ENCODE assay signal across 8 cellular contexts in genomic region chr17:59707971-59708425, GRCh38. TPM values are rescaled to one million over a fixed set of nuclear protein-coding genes. Genes with fewer than 3 reads are reported as not detected.
DNase-seq lines count a peak whose midpoint lies in the region; ATAC-seq and TF ChIP-seq lines count a peak whose summit lies in the region.

No MANE protein-coding gene starts in this region.

- H3K27me3 ChIP-seq in BE2C, result no peaks in the 10 kb centered on the region
- H3K27me3 ChIP-seq in HL-60 (ENCODE audit: insufficient read depth, poor library complexity, severe bottlenecking), result no peaks in the 10 kb centered on the region
- no peaks in the 10 kb centered on the region for H3K27me3 ChIP-seq in thoracic aorta (replicated peaks; ENCODE audit: insufficient read depth)

- TF ChIP-seq CTCF in BE2C (IDR thresholded peaks at IDR 0.05; ENCODE audit: low read depth, low read length) (no peak), HL-60 (IDR thresholded peaks at IDR 0.05; ENCODE audit: insufficient read depth, low read length) (no peak), astrocyte of the spinal cord (IDR thresholded peaks at IDR 0.05; ENCODE audit: low read depth, low read length) (no peak), thoracic aorta (IDR thresholded peaks at IDR 0.05) (no peak)

- ATAC-seq in left lobe of liver, result peak; percentile 6
- no peak for ATAC-seq in thoracic aorta (ENCODE audit: insufficient number of reproducible peaks, low FRiP score, low read depth)
- ATAC-seq in HG02610 (IDR thresholded peaks at IDR 0.05; ENCODE audit: unreplicated experiment), result no peak

- DNase-seq in BE2C, result no peak
- no peak for DNase-seq in HL-60 (ENCODE audit: low read depth in 1 of 2, low spot score in 1 of 2)
- no peak for DNase-seq in astrocyte of the spinal cord (ENCODE audit: low read depth, low spot score)
- DNase-seq in left lobe of liver (ENCODE audit: low spot score), result no peak
- no peak for DNase-seq in thoracic aorta (ENCODE audit: low spot score)
- DNase-seq in SKM-1 treated with dmso at 0.1 percent for 144 hours (lab: John Stamatoyannopoulos, UW; ENCODE audit: unreplicated experiment), result no peak
- no peak for DNase-seq in C1 segment of cervical spinal cord (lab: John Stamatoyannopoulos, UW)

- no peaks in the 10 kb centered on the region for H3K4me1 ChIP-seq in BE2C
- peaks cover 12 to 30% of the 10 kb centered on the region in 2 donors for H3K4me1 ChIP-seq in thoracic aorta (ENCODE audit: control insufficient read depth in 1 of 2, low read depth in 2 of 2)

- H3K9me3 ChIP-seq in BE2C (no peaks in the 10 kb centered on the region), thoracic aorta (no peaks in the 10 kb centered on the region)

- in situ Hi-C loops in astrocyte of the spinal cord (cut with HindIII; ENCODE audit: low sequenced_read_pairs), result no loop called here

- peak overlapping the region; percentile 92 for H3K27ac ChIP-seq in HL-60 (replicated peaks)
- H3K27ac ChIP-seq in thoracic aorta, result peak overlapping the region; percentile 93

- H3K36me3 ChIP-seq in BE2C, result peaks cover 23% of the 10 kb centered on the region
- H3K36me3 ChIP-seq in thoracic aorta, result no peaks in the 10 kb centered on the region

- H3K4me3 ChIP-seq in BE2C (ENCODE audit: low read depth, low read length), result peak overlapping the region; percentile 99
- peak overlapping the region; percentile 91 for H3K4me3 ChIP-seq in HL-60 (replicated peaks; ENCODE audit: insufficient read depth, low read length)
- H3K4me3 ChIP-seq in astrocyte of the spinal cord (ENCODE audit: low read depth, low read length), result peak overlapping the region; percentile 79
- peak overlapping the region; percentile 88 for H3K4me3 ChIP-seq in thoracic aorta

RNA-seq across cellular contexts. Expression of gene VMP1, which starts 0.5 kb away (rescaled TPM):
- 105 TPM for polyA plus RNA-seq in BE2C (2012; ENCODE audit: insufficient read depth, insufficient read length, low read depth)
- total RNA-seq in left lobe of liver, result 65.0 TPM
- total RNA-seq in thoracic aorta, result 100 to 1,000 TPM; 183 to 728 TPM

RNA-seq across cellular contexts. Expression of gene PTRH2, which starts 0.8 kb away (rescaled TPM):
- 121 TPM for polyA plus RNA-seq in BE2C (2012; ENCODE audit: insufficient read depth, insufficient read length, low read depth)
- total RNA-seq in left lobe of liver (10.3 TPM), thoracic aorta (10 to 100 TPM in 1 of 2 donors, 1 to 10 TPM in 1; 8.9 to 30.0 TPM)
